In the genomic region with DNA sequence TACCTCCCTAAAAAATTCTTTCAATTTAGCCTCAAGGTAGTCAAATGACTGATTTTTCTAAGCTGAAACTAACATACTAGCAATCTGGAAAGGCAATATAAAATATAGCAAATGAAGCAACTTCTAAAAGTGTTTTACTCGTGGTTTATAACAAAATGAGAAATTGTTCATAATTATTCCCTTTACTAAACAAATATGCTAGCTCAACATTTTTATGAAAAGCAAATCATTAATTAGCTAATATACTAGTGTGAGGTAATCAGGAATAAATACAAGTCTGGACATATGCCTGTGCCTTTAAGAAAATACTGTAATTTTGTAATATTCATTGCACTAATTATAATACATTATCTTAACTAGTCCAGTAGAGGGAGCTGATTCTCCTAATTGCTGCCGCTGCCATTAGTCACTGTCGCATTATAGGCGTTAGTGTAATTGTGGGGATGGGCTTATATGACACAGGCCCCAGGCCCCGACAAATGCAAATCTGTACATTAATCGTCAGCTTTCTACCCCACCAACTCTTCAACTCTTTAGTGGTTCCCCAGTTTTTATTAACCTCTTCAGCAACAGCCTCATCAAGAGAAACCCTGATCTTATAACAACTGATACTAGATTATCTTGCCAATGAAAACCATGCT, we compare ENCODE assay signal across 8 cellular contexts.
A peak's percentile ranks its signal among the peaks of the same experiment; 100 is the strongest.
DNase-seq lines count a peak whose midpoint lies in the region; ATAC-seq and TF ChIP-seq lines count a peak whose summit lies in the region.

No MANE protein-coding gene starts in this region.

- ATAC-seq in GM18520 (IDR thresholded peaks at IDR 0.05; ENCODE audit: unreplicated experiment) (peak; percentile 87), HG03135 (IDR thresholded peaks at IDR 0.05; ENCODE audit: unreplicated experiment) (peak; percentile 82), left lobe of liver (peak; percentile 95)

- no peak overlapping the region for H3K4me3 Mint-ChIP-seq in MCF 10A (ENCODE audit: unreplicated experiment)
- H3K4me3 Mint-ChIP-seq in activated T-helper 1 cell treated with anti-CD3 and anti-CD28 coated beads, Interleukin-12 subunit alpha, Interleukin-12 subunit beta, Interleukin-2, Interleukin-4 antibody, amounts not matched to agents 30 ng/mL and 10 ng/mL and 1 ng/mL, durations not matched to agents 14 hours and 24 hours and 36 hours = no peak overlapping the region

- CTCF ChIA-PET in MCF 10A (lab: Yijun Ruan, JAX) = interaction anchor here (0.6 to 4.4 kb wide), 22 partner anchors 12 to 821 kb away, joined by 3 to 26 read pairs (median 3); a partner anchor contains a TSS

- no peaks in the 10 kb centered on the region for H3K9me3 Mint-ChIP-seq in MCF 10A (ENCODE audit: unreplicated experiment)
- H3K9me3 Mint-ChIP-seq in activated T-helper 1 cell treated with anti-CD3 and anti-CD28 coated beads, Interleukin-12 subunit alpha, Interleukin-12 subunit beta, Interleukin-2, Interleukin-4 antibody, amounts not matched to agents 30 ng/mL and 10 ng/mL and 1 ng/mL, durations not matched to agents 14 hours and 24 hours and 36 hours = no peaks in the 10 kb centered on the region

- no peaks in the 10 kb centered on the region for H3K27me3 Mint-ChIP-seq in MCF 10A (ENCODE audit: insufficient read depth, unreplicated experiment)
- no peaks in the 10 kb centered on the region for H3K27me3 Mint-ChIP-seq in activated T-helper 1 cell treated with anti-CD3 and anti-CD28 coated beads, Interleukin-12 subunit alpha, Interleukin-12 subunit beta, Interleukin-2, Interleukin-4 antibody, amounts not matched to agents 30 ng/mL and 10 ng/mL and 1 ng/mL, durations not matched to agents 14 hours and 24 hours and 36 hours (ENCODE audit: insufficient read depth)

- no peak overlapping the region for H3K4me3 ChIP-seq in AG09309 (ENCODE audit: control insufficient read depth, low read depth, low read length)

- intact Hi-C loops in MCF 10A (cut with micrococcal nuclease) = loop anchor here (1.0 to 5.0 kb wide), 2 partner anchors 274 to 822 kb away; no protein-coding TSS in a partner anchor
- intact Hi-C loops in activated T-helper 1 cell treated with anti-CD3 and anti-CD28 coated beads, Interleukin-12 subunit alpha, Interleukin-12 subunit beta, Interleukin-2, Interleukin-4 antibody, amounts not matched to agents 30 ng/mL and 10 ng/mL and 1 ng/mL, durations not matched to agents 14 hours and 24 hours and 36 hours (cut with micrococcal nuclease) = loop anchor here (1.0 kb wide), 2 partner anchors 274 to 822 kb away; no protein-coding TSS in a partner anchor

- TF ChIP-seq CTCF in AG09309 (IDR thresholded peaks at IDR 0.05; ENCODE audit: control insufficient read depth, insufficient read depth, low read depth, low read length, missing control alignments) = peak; percentile 56
- peak; percentile 50 for TF ChIP-seq CTCF in MCF 10A (IDR thresholded peaks at IDR 0.05; ENCODE audit: unreplicated experiment)

- no peak overlapping the region for H3K27ac Mint-ChIP-seq in MCF 10A (ENCODE audit: low read depth, unreplicated experiment)
- no peak overlapping the region for H3K27ac Mint-ChIP-seq in activated T-helper 1 cell treated with anti-CD3 and anti-CD28 coated beads, Interleukin-12 subunit alpha, Interleukin-12 subunit beta, Interleukin-2, Interleukin-4 antibody, amounts not matched to agents 30 ng/mL and 10 ng/mL and 1 ng/mL, durations not matched to agents 14 hours and 24 hours and 36 hours

- DNase-seq in AG09309 (ENCODE audit: low read depth) (peak; percentile 4), NCI-H526 (lab: John Stamatoyannopoulos, UW) (peak; percentile 50 to 83), MCF 10A (ENCODE audit: unreplicated experiment) (peak; percentile 55), left lobe of liver (ENCODE audit: low spot score) (no peak), SKM-1 (lab: John Stamatoyannopoulos, UW; ENCODE audit: unreplicated experiment) (no peak)
- DNase-seq in activated T-helper 1 cell treated with anti-CD3 and anti-CD28 coated beads, Interleukin-12 subunit alpha, Interleukin-12 subunit beta, Interleukin-2, Interleukin-4 antibody, amounts not matched to agents 30 ng/mL and 10 ng/mL and 1 ng/mL, durations not matched to agents 14 hours and 24 hours and 36 hours (ENCODE audit: low spot score) = no peak

- peaks cover 68% of the 10 kb centered on the region for H3K36me3 Mint-ChIP-seq in MCF 10A (ENCODE audit: insufficient read depth, unreplicated experiment)
- peaks cover 7% of the 10 kb centered on the region for H3K36me3 Mint-ChIP-seq in activated T-helper 1 cell treated with anti-CD3 and anti-CD28 coated beads, Interleukin-12 subunit alpha, Interleukin-12 subunit beta, Interleukin-2, Interleukin-4 antibody, amounts not matched to agents 30 ng/mL and 10 ng/mL and 1 ng/mL, durations not matched to agents 14 hours and 24 hours and 36 hours (ENCODE audit: low read depth)

- peaks cover 9% of the 10 kb centered on the region for H3K4me1 Mint-ChIP-seq in MCF 10A (ENCODE audit: insufficient read depth, unreplicated experiment)
- peaks cover 7% of the 10 kb centered on the region for H3K4me1 Mint-ChIP-seq in activated T-helper 1 cell treated with anti-CD3 and anti-CD28 coated beads, Interleukin-12 subunit alpha, Interleukin-12 subunit beta, Interleukin-2, Interleukin-4 antibody, amounts not matched to agents 30 ng/mL and 10 ng/mL and 1 ng/mL, durations not matched to agents 14 hours and 24 hours and 36 hours (ENCODE audit: low read depth)

- POLR2A ChIA-PET in MCF 10A (lab: Yijun Ruan, JAX) = interaction anchor here (0.8 to 1.3 kb wide), 6 partner anchors 18 to 702 kb away, joined by 3 to 5 read pairs (median 3); a partner anchor contains a TSS

- BruUV-seq in MCF 10A (replicated peaks; lab: Mats Ljungman, UMichigan) = no TSS peak

Comparison
In these comparisons a context has a peak if more than half of its experiments do, and no peak if none do; other contexts are left out.
1. DNase-seq: peak in AG09309 (single experiment), NCI-H526 (2 of 2) and MCF 10A (single experiment); none in left lobe of liver (single experiment), activated T-helper 1 cell treated with anti-CD3 and anti-CD28 coated beads, Interleukin-12 subunit alpha, Interleukin-12 subunit beta, Interleukin-2, Interleukin-4 antibody, amounts not matched to agents 30 ng/mL and 10 ng/mL and 1 ng/mL, durations not matched to agents 14 hours and 24 hours and 36 hours (single experiment) and SKM-1 (single experiment).
2. Peak in every context shown above with its lines, with median percentiles within 50 percentile points of each other: ATAC-seq.